Comparison of ENCODE assay signal across 16 cellular contexts in genomic region chr10:64041989-64042490, GRCh38.
A peak's percentile ranks its signal among the peaks of the same experiment; 100 is the strongest.
DNase-seq lines count a peak whose midpoint lies in the region; ATAC-seq lines count a peak whose summit lies in the region.
"Had no signal": no experiment of that assay in that cellular context is flagged by ENCODE, and none has a peak within 500 bp of the region (broad histone marks: within the 10 kb centered on the region; RNA-seq: fewer than 3 reads in every experiment).

No MANE protein-coding gene starts in this region.

- no peaks in the 10 kb centered on the region for H3K27me3 ChIP-seq in CD8-positive, alpha-beta memory T cell (ENCODE audit: insufficient read depth, low read length, poor library complexity, severe bottlenecking)
- H3K27me3 ChIP-seq: esophagus muscularis mucosa, gastroesophageal sphincter, right lobe of liver, stomach had no signal

- DNase-seq in T-helper 2 cell treated with Interferon-gamma antibody and Interleukin-4, amounts not matched to agents 5 μg/mL and 100 μg/mL, for 36 hours (ENCODE audit: low spot score) = no peak
- no peak for DNase-seq in T-helper 2 cell
- DNase-seq in CD8-positive, alpha-beta memory T cell = no peak
- DNase-seq in central memory CD8-positive, alpha-beta T cell (ENCODE audit: low spot score in 2 of 2) = no peak
- no peak for DNase-seq in natural killer cell treated with Interleukin-12 subunit alpha and Interleukin-12 subunit beta and Interleukin-15 and Interleukin-18, amount 100 ng/mL, for 72 hours (ENCODE audit: low spot score)
- DNase-seq: activated CD4-positive, alpha-beta T cell treated with anti-CD3 and anti-CD28 coated beads, Interleukin-2, amount 50 U/mL, for 1 hour; SW 1271 had no signal

- H3K36me3 Mint-ChIP-seq in T-helper 2 cell treated with Interferon-gamma antibody and Interleukin-4, amounts not matched to agents 5 μg/mL and 100 μg/mL, for 36 hours (ENCODE audit: low read depth) = no peaks in the 10 kb centered on the region
- no peaks in the 10 kb centered on the region for H3K36me3 Mint-ChIP-seq in CD8-positive, alpha-beta memory T cell
- H3K36me3 Mint-ChIP-seq in central memory CD8-positive, alpha-beta T cell (ENCODE audit: insufficient read depth) = peaks cover 1% of the 10 kb centered on the region
- no peaks in the 10 kb centered on the region for H3K36me3 Mint-ChIP-seq in natural killer cell treated with Interleukin-12 subunit alpha and Interleukin-12 subunit beta and Interleukin-15 and Interleukin-18, amount 100 ng/mL, for 72 hours

- POLR2A ChIA-PET in CD8-positive, alpha-beta memory T cell (lab: Charles Lee) = no interaction called here

- no peak overlapping the region for H3K27ac Mint-ChIP-seq in T-helper 2 cell treated with Interferon-gamma antibody and Interleukin-4, amounts not matched to agents 5 μg/mL and 100 μg/mL, for 36 hours
- H3K27ac Mint-ChIP-seq in CD8-positive, alpha-beta memory T cell = peak overlapping the region in 1 of 8 donors; percentile 14
- no peak overlapping the region for H3K27ac Mint-ChIP-seq in central memory CD8-positive, alpha-beta T cell (ENCODE audit: low read depth)
- H3K27ac Mint-ChIP-seq in natural killer cell treated with Interleukin-12 subunit alpha and Interleukin-12 subunit beta and Interleukin-15 and Interleukin-18, amount 100 ng/mL, for 72 hours = no peak overlapping the region
- H3K27ac Mint-ChIP-seq: H9 had no signal

- no peak overlapping the region for H3K27ac ChIP-seq in CD8-positive, alpha-beta memory T cell (ENCODE audit: low read depth, low read length)
- H3K27ac ChIP-seq: esophagus muscularis mucosa, gastroesophageal sphincter, RWPE1 had no signal

- no peaks in the 10 kb centered on the region for H3K27me3 Mint-ChIP-seq in T-helper 2 cell treated with Interferon-gamma antibody and Interleukin-4, amounts not matched to agents 5 μg/mL and 100 μg/mL, for 36 hours (ENCODE audit: low read depth)
- H3K27me3 Mint-ChIP-seq in CD8-positive, alpha-beta memory T cell = peaks cover 5 to 19% of the 10 kb centered on the region in 2 donors
- peaks cover 6% of the 10 kb centered on the region for H3K27me3 Mint-ChIP-seq in central memory CD8-positive, alpha-beta T cell
- H3K27me3 Mint-ChIP-seq in natural killer cell treated with Interleukin-12 subunit alpha and Interleukin-12 subunit beta and Interleukin-15 and Interleukin-18, amount 100 ng/mL, for 72 hours = peaks cover 6 to 12% of the 10 kb centered on the region in 2 donors

- peaks cover 4% of the 10 kb centered on the region for H3K4me1 Mint-ChIP-seq in T-helper 2 cell treated with Interferon-gamma antibody and Interleukin-4, amounts not matched to agents 5 μg/mL and 100 μg/mL, for 36 hours (ENCODE audit: low read depth)
- H3K4me1 Mint-ChIP-seq in CD8-positive, alpha-beta memory T cell = peaks cover 6 to 10% (median 6%) of the 10 kb centered on the region in 3 donors
- H3K4me1 Mint-ChIP-seq in central memory CD8-positive, alpha-beta T cell = peaks cover 7% of the 10 kb centered on the region
- peaks cover 0 to 5% of the 10 kb centered on the region in 2 donors for H3K4me1 Mint-ChIP-seq in natural killer cell treated with Interleukin-12 subunit alpha and Interleukin-12 subunit beta and Interleukin-15 and Interleukin-18, amount 100 ng/mL, for 72 hours (ENCODE audit: low read depth in 2 of 2)
- H3K4me1 Mint-ChIP-seq: H9 had no signal

- peak overlapping the region; percentile 48 for H3K4me3 Mint-ChIP-seq in T-helper 2 cell treated with Interferon-gamma antibody and Interleukin-4, amounts not matched to agents 5 μg/mL and 100 μg/mL, for 36 hours
- peak overlapping the region in 5 of 7 donors; percentile 5 to 64 (median 39) for H3K4me3 Mint-ChIP-seq in CD8-positive, alpha-beta memory T cell
- peak overlapping the region; percentile 37 for H3K4me3 Mint-ChIP-seq in central memory CD8-positive, alpha-beta T cell
- H3K4me3 Mint-ChIP-seq in natural killer cell treated with Interleukin-12 subunit alpha and Interleukin-12 subunit beta and Interleukin-15 and Interleukin-18, amount 100 ng/mL, for 72 hours = peak overlapping the region; percentile 14
- H3K4me3 Mint-ChIP-seq: H9 had no signal

- H3K4me3 ChIP-seq in CD8-positive, alpha-beta memory T cell (ENCODE audit: low read length) = no peak overlapping the region

- H3K9me3 ChIP-seq in CD8-positive, alpha-beta memory T cell (ENCODE audit: low read length) = no peaks in the 10 kb centered on the region
- H3K9me3 ChIP-seq: esophagus muscularis mucosa, gastroesophageal sphincter, right lobe of liver, stomach had no signal

- CTCF ChIA-PET in CD8-positive, alpha-beta memory T cell (lab: Charles Lee) = interaction anchor here (0.8 to 1.4 kb wide), 2 partner anchors 8 to 22 kb away, joined by 3 to 4 read pairs; no protein-coding TSS in a partner anchor

- no peaks in the 10 kb centered on the region for H3K36me3 ChIP-seq in CD8-positive, alpha-beta memory T cell (ENCODE audit: insufficient read depth, low read length)
- H3K36me3 ChIP-seq: esophagus muscularis mucosa, gastroesophageal sphincter, right lobe of liver, stomach had no signal

- H3K9me3 Mint-ChIP-seq in T-helper 2 cell treated with Interferon-gamma antibody and Interleukin-4, amounts not matched to agents 5 μg/mL and 100 μg/mL, for 36 hours = no peaks in the 10 kb centered on the region
- no peaks in the 10 kb centered on the region for H3K9me3 Mint-ChIP-seq in CD8-positive, alpha-beta memory T cell
- no peaks in the 10 kb centered on the region for H3K9me3 Mint-ChIP-seq in central memory CD8-positive, alpha-beta T cell
- H3K9me3 Mint-ChIP-seq in natural killer cell treated with Interleukin-12 subunit alpha and Interleukin-12 subunit beta and Interleukin-15 and Interleukin-18, amount 100 ng/mL, for 72 hours = no peaks in the 10 kb centered on the region
- H3K9me3 Mint-ChIP-seq: H9 had no signal

- peaks cover 4% of the 10 kb centered on the region for H3K4me1 ChIP-seq in CD8-positive, alpha-beta memory T cell (ENCODE audit: insufficient read depth, low read length)

- no peak for ATAC-seq in central memory CD8-positive, alpha-beta T cell (replicated peaks; ENCODE audit: extremely low read depth, poor library complexity, severe bottlenecking)
- peak; percentile 24 to 43 for ATAC-seq in natural killer cell treated with Interleukin-12 subunit alpha and Interleukin-12 subunit beta and Interleukin-15 and Interleukin-18, amount 100 ng/mL, for 72 hours
- ATAC-seq in GM19463 (IDR thresholded peaks at IDR 0.05; ENCODE audit: unreplicated experiment) (no peak), HG02798 (IDR thresholded peaks at IDR 0.05; ENCODE audit: poor library complexity, unreplicated experiment) (no peak), GM21390 (IDR thresholded peaks at IDR 0.05; ENCODE audit: unreplicated experiment) (no peak)

Comparison
In these comparisons a context has a peak if more than half of its experiments do, and no peak if none do; other contexts are left out.
1. ATAC-seq: peak in natural killer cell treated with Interleukin-12 subunit alpha and Interleukin-12 subunit beta and Interleukin-15 and Interleukin-18, amount 100 ng/mL, for 72 hours (2 of 2); none in central memory CD8-positive, alpha-beta T cell (single experiment), GM19463 (single experiment), HG02798 (single experiment) and GM21390 (single experiment).
2. Peak in every context shown above with its lines, with median percentiles within 50 percentile points of each other: H3K4me3 Mint-ChIP-seq.